Comparison of ENCODE assay signal across 22 cellular contexts in genomic region chr6:128208078-128208477, GRCh38.
DNase-seq lines count a peak whose midpoint lies in the region; ATAC-seq, FAIRE-seq and TF ChIP-seq lines count a peak whose summit lies in the region.
"Had no signal": no experiment of that assay in that cellular context is flagged by ENCODE, and none has a peak within 500 bp of the region (broad histone marks: within the 10 kb centered on the region; RNA-seq: fewer than 3 reads in every experiment).

No MANE protein-coding gene starts in this region.

- ATAC-seq in lung (ENCODE audit: insufficient read depth, low FRiP score) = peak; percentile 47
- ATAC-seq: stimulated activated naive B cell treated with anti-CD40 and anti-IgM and Interleukin-4, amounts not matched to agents 10 μg/mL and 1 μg/mL and 100 μg/mL, for 72 hours had no signal

- H3K27me3 ChIP-seq in BJ (ENCODE audit: control insufficient read depth, insufficient read depth, low read length) (no peaks in the 10 kb centered on the region), bronchial epithelial cell (ENCODE audit: control insufficient read depth, insufficient read depth, low read length) (no peaks in the 10 kb centered on the region), lung (ENCODE audit: control insufficient read depth, insufficient read depth) (no peaks in the 10 kb centered on the region)
- H3K27me3 ChIP-seq: BLaER1, cardiac muscle cell, hepatocyte, right lobe of liver, SJCRH30 had no signal

- H3K4me3 Mint-ChIP-seq in mesothelial cell of epicardium = no peak overlapping the region
- H3K4me3 Mint-ChIP-seq: activated CD4-positive, alpha-beta memory T cell treated with anti-CD3 and anti-CD28 coated beads, Interleukin-2, amount 10 ng/mL, durations not matched to agents 7 days and 5 days; nephron; stimulated activated naive B cell treated with anti-CD40 and anti-IgM and Interleukin-4, amounts not matched to agents 10 μg/mL and 1 μg/mL and 100 μg/mL, for 72 hours; type B pancreatic cell had no signal

- peaks cover 0 to 2% of the 10 kb centered on the region in 2 donors for H3K4me1 ChIP-seq in lung (ENCODE audit: control insufficient read depth in 2 of 2, insufficient read depth in 2 of 2, low read length in 2 of 2)
- H3K4me1 ChIP-seq: BLaER1, right lobe of liver had no signal

- no peak overlapping the region for H3K4me3 ChIP-seq in BJ (ENCODE audit: low read depth, low read length)
- no peak overlapping the region for H3K4me3 ChIP-seq in bronchial epithelial cell (ENCODE audit: low read depth, low read length)
- H3K4me3 ChIP-seq in lung = no peak overlapping the region
- H3K4me3 ChIP-seq: BLaER1, cardiac muscle cell, hepatocyte, left ventricle myocardium inferior, right lobe of liver, SJCRH30 had no signal

- no peaks in the 10 kb centered on the region for H3K9me3 ChIP-seq in lung (ENCODE audit: control insufficient read depth in 2 of 2, insufficient read depth in 1 of 2, low read length in 1 of 2)
- H3K9me3 ChIP-seq: BLaER1, left ventricle myocardium inferior, right lobe of liver, SJCRH30 had no signal

- H3K36me3 ChIP-seq in BJ (ENCODE audit: control insufficient read depth, insufficient read depth, low read length) (no peaks in the 10 kb centered on the region), bronchial epithelial cell (ENCODE audit: control insufficient read depth, insufficient read depth, low read length) (no peaks in the 10 kb centered on the region), lung (ENCODE audit: control insufficient read depth in 2 of 2, insufficient read depth in 2 of 2, low read length in 2 of 2) (no peaks in the 10 kb centered on the region)
- H3K36me3 ChIP-seq: BLaER1, cardiac muscle cell, left ventricle myocardium inferior, right lobe of liver, SJCRH30 had no signal

- H3K4me1 Mint-ChIP-seq in mesothelial cell of epicardium = peaks cover 11% of the 10 kb centered on the region
- H3K4me1 Mint-ChIP-seq: activated CD4-positive, alpha-beta memory T cell treated with anti-CD3 and anti-CD28 coated beads, Interleukin-2, amount 10 ng/mL, durations not matched to agents 7 days and 5 days; nephron had no signal

- no peak for TF ChIP-seq CTCF in BJ (IDR thresholded peaks at IDR 0.05; ENCODE audit: insufficient read depth, low read depth, low read length)
- TF ChIP-seq CTCF in bronchial epithelial cell (IDR thresholded peaks at IDR 0.05; ENCODE audit: insufficient read depth, low read length, severe bottlenecking) = no peak
- no peak for TF ChIP-seq CTCF in lung (IDR thresholded peaks at IDR 0.05; ENCODE audit: control extremely low read depth, extremely low read depth)
- TF ChIP-seq CTCF in mesothelial cell of epicardium (IDR thresholded peaks at IDR 0.05; ENCODE audit: unreplicated experiment) = no peak

- H3K27ac ChIP-seq in lung (ENCODE audit: low read depth in 1 of 2, low read length in 1 of 2) = no peak overlapping the region
- H3K27ac ChIP-seq: BLaER1, cardiac muscle cell, hepatocyte, left ventricle myocardium inferior, SJCRH30 had no signal

- H3K27me3 Mint-ChIP-seq in mesothelial cell of epicardium (ENCODE audit: low read depth) = no peaks in the 10 kb centered on the region
- H3K27me3 Mint-ChIP-seq: activated CD4-positive, alpha-beta memory T cell treated with anti-CD3 and anti-CD28 coated beads, Interleukin-2, amount 10 ng/mL, durations not matched to agents 7 days and 5 days; stimulated activated naive B cell treated with anti-CD40 and anti-IgM and Interleukin-4, amounts not matched to agents 10 μg/mL and 1 μg/mL and 100 μg/mL, for 72 hours; type B pancreatic cell had no signal

- DNase-seq in BJ (ENCODE audit: low read depth) = peak; percentile 7
- peak; percentile 76 for DNase-seq in LHCN-M2 (ENCODE audit: low read depth)
- DNase-seq in bronchial epithelial cell (ENCODE audit: low read depth) = peak; percentile 50
- no peak for DNase-seq in lung (ENCODE audit: low spot score)
- DNase-seq in activated T-cell treated with anti-CD3 and anti-CD28 coated beads for 4 hours = no peak
- DNase-seq in mesothelial cell of epicardium (ENCODE audit: low spot score in 2 of 2, unreplicated experiment in 2 of 2) = no peak
- no peak for DNase-seq in NCI-H510A treated with DMSO at 0.1 percent for 48 hours (lab: John Stamatoyannopoulos, UW)
- no peak for DNase-seq in NCI-H1436 treated with DMSO at 0.1 percent for 48 hours (lab: John Stamatoyannopoulos, UW)
- DNase-seq: activated CD4-positive, alpha-beta memory T cell treated with anti-CD3 and anti-CD28 coated beads, Interleukin-2, amount 10 ng/mL, durations not matched to agents 7 days and 5 days; activated effector memory CD4-positive, alpha-beta T cell treated with anti-CD3 and anti-CD28 coated beads, Interleukin-2, amount 50 U/mL, for 16 hours; KG1; left ventricle myocardium inferior; NCI-H146; NCI-H82; right lobe of liver; stimulated activated naive B cell treated with anti-CD40 and anti-IgM and Interleukin-4, amounts not matched to agents 10 μg/mL and 1 μg/mL and 100 μg/mL, for 72 hours had no signal

- POLR2A ChIA-PET in BJ (lab: Charles Lee) = no interaction called here

- no peak for FAIRE-seq in bronchial epithelial cell (lab: Jason Lieb, UNC)

- H3K27ac Mint-ChIP-seq in mesothelial cell of epicardium = no peak overlapping the region
- H3K27ac Mint-ChIP-seq: activated CD4-positive, alpha-beta memory T cell treated with anti-CD3 and anti-CD28 coated beads, Interleukin-2, amount 10 ng/mL, durations not matched to agents 7 days and 5 days; nephron; stimulated activated naive B cell treated with anti-CD40 and anti-IgM and Interleukin-4, amounts not matched to agents 10 μg/mL and 1 μg/mL and 100 μg/mL, for 72 hours; type B pancreatic cell had no signal

- peaks cover 10% of the 10 kb centered on the region for H3K36me3 Mint-ChIP-seq in mesothelial cell of epicardium

- CTCF ChIA-PET in BJ (lab: Yijun Ruan, JAX) = no interaction called here

- peaks cover 13% of the 10 kb centered on the region for H3K9me3 Mint-ChIP-seq in mesothelial cell of epicardium
- H3K9me3 Mint-ChIP-seq: nephron had no signal

Comparison
In these comparisons a context has a peak if more than half of its experiments do, and no peak if none do; other contexts are left out.
1. DNase-seq: peak in BJ (single experiment), LHCN-M2 (single experiment) and bronchial epithelial cell (single experiment); none in lung (single experiment), activated T-cell treated with anti-CD3 and anti-CD28 coated beads for 4 hours (single experiment), mesothelial cell of epicardium (0 of 2), NCI-H510A treated with DMSO at 0.1 percent for 48 hours (single experiment) and NCI-H1436 treated with DMSO at 0.1 percent for 48 hours (single experiment).